In the genomic region with DNA sequence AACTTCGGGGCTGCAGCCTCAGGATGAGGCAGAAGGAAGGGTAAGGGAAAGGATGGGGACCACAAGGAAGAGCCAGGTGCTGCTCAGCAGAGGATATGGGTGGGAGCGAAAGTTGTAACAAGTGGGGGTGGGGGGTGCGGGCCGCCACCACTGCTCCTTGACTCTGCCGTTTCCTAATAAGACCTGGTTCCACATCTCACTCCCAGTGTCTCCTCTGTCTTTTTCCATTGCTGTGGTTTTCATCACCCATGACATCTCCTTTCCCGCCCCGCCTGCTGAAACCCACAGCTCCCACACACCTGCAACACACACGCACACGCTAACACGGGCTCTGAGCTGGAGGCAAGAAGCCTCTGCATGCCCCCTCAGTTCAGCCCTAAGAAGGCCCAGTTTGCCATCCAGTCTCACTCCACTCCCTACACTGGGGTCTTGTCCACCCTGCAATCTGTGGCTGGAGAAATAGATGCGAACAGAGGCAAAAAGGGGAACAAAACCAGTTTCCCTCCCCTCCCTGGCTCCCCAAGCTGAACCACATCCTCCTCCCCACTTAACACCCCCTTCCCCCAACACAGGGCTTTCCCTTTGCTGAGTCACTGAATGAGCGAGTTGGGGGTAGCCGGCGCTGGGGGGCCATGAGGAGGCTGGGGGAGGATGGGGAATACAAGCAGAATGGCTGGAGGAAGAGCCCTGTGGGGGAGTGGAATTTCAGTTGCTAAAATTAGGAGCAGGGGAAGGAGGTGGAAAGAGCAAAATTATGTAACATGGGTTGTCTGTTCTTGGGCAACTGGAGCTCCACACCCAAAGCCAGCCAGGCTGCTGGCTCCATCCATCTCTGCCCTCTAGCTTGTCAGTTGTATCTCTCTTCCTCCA, we compare ENCODE assay signal across 8 cellular contexts. TPM values are rescaled to one million over a fixed set of nuclear protein-coding genes. Genes with fewer than 3 reads are reported as not detected.
DNase-seq lines count a peak whose midpoint lies in the region; ATAC-seq and TF ChIP-seq lines count a peak whose summit lies in the region.

No MANE protein-coding gene starts in this region.

- H3K27me3 ChIP-seq in lower lobe of right lung (ENCODE audit: low read depth) (no peaks in the 10 kb centered on the region), subcutaneous abdominal adipose tissue (ENCODE audit: control insufficient read depth in 5 of 5, insufficient read depth in 4 of 5, low read length in 5 of 5) (no peaks in the 10 kb centered on the region)

- H3K27me3 Mint-ChIP-seq in activated naive CD8-positive, alpha-beta T cell treated with anti-CD3 and anti-CD28 coated beads, Interleukin-2, amount 10 ng/mL, durations not matched to agents 7 days and 5 days: peaks cover 21% of the 10 kb centered on the region

- TF ChIP-seq CTCF in GM13977 (IDR thresholded peaks at IDR 0.05; ENCODE audit: extremely low read depth, insufficient read depth, missing control alignments) (no peak), lower lobe of right lung (IDR thresholded peaks at IDR 0.05) (no peak)

- peaks cover 52% of the 10 kb centered on the region for H3K4me1 Mint-ChIP-seq in activated naive CD8-positive, alpha-beta T cell treated with anti-CD3 and anti-CD28 coated beads, Interleukin-2, amount 10 ng/mL, durations not matched to agents 7 days and 5 days

- intact Hi-C loops in lower lobe of right lung (cut with DNase I): no loop called here

- no peaks in the 10 kb centered on the region for H3K9me3 Mint-ChIP-seq in activated naive CD8-positive, alpha-beta T cell treated with anti-CD3 and anti-CD28 coated beads, Interleukin-2, amount 10 ng/mL, durations not matched to agents 7 days and 5 days

- in situ Hi-C loops in GM13977 (cut with MboI; ENCODE audit: low pct_unique_long_range_greater_than_20kb, low sequenced_read_pairs, unreplicated experiment): no loop called here

- ATAC-seq in activated naive CD8-positive, alpha-beta T cell treated with anti-CD3 and anti-CD28 coated beads, Interleukin-2, amount 10 ng/mL, durations not matched to agents 7 days and 5 days (ENCODE audit: low read depth): peak; percentile 48
- ATAC-seq in lower lobe of right lung (peak; percentile 79 to 84), GM19328 (IDR thresholded peaks at IDR 0.05; ENCODE audit: unreplicated experiment) (no peak), HG03135 (IDR thresholded peaks at IDR 0.05; ENCODE audit: unreplicated experiment) (no peak)

- H3K9me3 ChIP-seq in lower lobe of right lung: no peaks in the 10 kb centered on the region
- H3K9me3 ChIP-seq in subcutaneous abdominal adipose tissue (ENCODE audit: control insufficient read depth in 5 of 5, low read length in 5 of 5): no peaks in the 10 kb centered on the region

- H3K36me3 ChIP-seq in lower lobe of right lung: peaks cover 53% of the 10 kb centered on the region
- peaks cover 0 to 44% (median 26%) of the 10 kb centered on the region in 5 donors for H3K36me3 ChIP-seq in subcutaneous abdominal adipose tissue (ENCODE audit: control insufficient read depth in 5 of 5, insufficient read depth in 5 of 5, low read length in 5 of 5)

- DNase-seq in GM13977 (ENCODE audit: low spot score) (peak; percentile 74), SIG-M5 treated with dmso at 0.1 percent for 504 hours (lab: John Stamatoyannopoulos, UW; ENCODE audit: unreplicated experiment) (peak; percentile 100), lower lobe of right lung (peak; percentile 64), NCI-H345 treated with DMSO at 0.1 percent for 48 hours (lab: John Stamatoyannopoulos, UW; ENCODE audit: unreplicated experiment) (no peak)
- no peak for DNase-seq in activated naive CD8-positive, alpha-beta T cell treated with anti-CD3 and anti-CD28 coated beads, Interleukin-2, amount 10 ng/mL, durations not matched to agents 7 days and 5 days

- peak overlapping the region; percentile 70 for H3K27ac Mint-ChIP-seq in activated naive CD8-positive, alpha-beta T cell treated with anti-CD3 and anti-CD28 coated beads, Interleukin-2, amount 10 ng/mL, durations not matched to agents 7 days and 5 days

- POLR2A ChIA-PET in activated naive CD8-positive, alpha-beta T cell treated with anti-CD3 and anti-CD28 coated beads, Interleukin-2, amount 10 ng/mL, durations not matched to agents 7 days and 5 days (lab: Charles Lee): interaction anchor here (0.9 to 6.4 kb wide), 12 partner anchors 9 to 40 kb away, joined by 3 to 101 read pairs (median 6); partner anchors contain the start of genes DDX39B, LST1, LTA and LTB

- H3K4me1 ChIP-seq in lower lobe of right lung (peaks cover 47% of the 10 kb centered on the region), subcutaneous abdominal adipose tissue (ENCODE audit: control insufficient read depth in 5 of 5, insufficient read depth in 5 of 5, low read length in 5 of 5) (peaks cover 14 to 51% (median 39%) of the 10 kb centered on the region in 5 donors)

- H3K9ac ChIP-seq in subcutaneous abdominal adipose tissue (ENCODE audit: low read length in 5 of 5): peak overlapping the region in 3 of 5 donors; percentile 3 to 56 (median 43)

- peak overlapping the region; percentile 75 for H3K27ac ChIP-seq in lower lobe of right lung
- H3K27ac ChIP-seq in subcutaneous abdominal adipose tissue (ENCODE audit: low read depth, low read length): peak overlapping the region; percentile 89

- H3K4me3 Mint-ChIP-seq in activated naive CD8-positive, alpha-beta T cell treated with anti-CD3 and anti-CD28 coated beads, Interleukin-2, amount 10 ng/mL, durations not matched to agents 7 days and 5 days: peak overlapping the region; percentile 76

- H3K4me3 ChIP-seq in lower lobe of right lung: peak overlapping the region; percentile 15
- H3K4me3 ChIP-seq in subcutaneous abdominal adipose tissue (ENCODE audit: low read depth in 1 of 5, low read length in 5 of 5): peak overlapping the region in 2 of 5 donors; percentile 12 to 19

- H3K36me3 Mint-ChIP-seq in activated naive CD8-positive, alpha-beta T cell treated with anti-CD3 and anti-CD28 coated beads, Interleukin-2, amount 10 ng/mL, durations not matched to agents 7 days and 5 days: peaks cover 30% of the 10 kb centered on the region

RNA-seq across cellular contexts. Expression of gene NFKBIL1, which starts 11.5 kb away (rescaled TPM):
- total RNA-seq in activated naive CD8-positive, alpha-beta T cell treated with anti-CD3 and anti-CD28 coated beads, Interleukin-2, amount 10 ng/mL, durations not matched to agents 7 days and 5 days: 10 to 100 TPM; 15.4 to 17.6 TPM
- 17.8 TPM for total RNA-seq in lower lobe of right lung

RNA-seq across cellular contexts. Expression of gene ATP6V1G2, which starts 12.5 kb away (rescaled TPM):
- total RNA-seq in activated naive CD8-positive, alpha-beta T cell treated with anti-CD3 and anti-CD28 coated beads, Interleukin-2, amount 10 ng/mL, durations not matched to agents 7 days and 5 days: 1 to 10 TPM; 4.5 to 5.5 TPM
- total RNA-seq in lower lobe of right lung: 1.6 TPM

RNA-seq across cellular contexts. Expression of gene LTA, which starts 13.2 kb away (rescaled TPM):
- 10 to 100 TPM; 15.2 to 16.7 TPM for total RNA-seq in activated naive CD8-positive, alpha-beta T cell treated with anti-CD3 and anti-CD28 coated beads, Interleukin-2, amount 10 ng/mL, durations not matched to agents 7 days and 5 days
- total RNA-seq in lower lobe of right lung: not detected

RNA-seq across cellular contexts. Expression of gene TNF, which starts 16.5 kb away (rescaled TPM):
- total RNA-seq in activated naive CD8-positive, alpha-beta T cell treated with anti-CD3 and anti-CD28 coated beads, Interleukin-2, amount 10 ng/mL, durations not matched to agents 7 days and 5 days: 10 to 100 TPM; 18.5 to 18.6 TPM
- total RNA-seq in lower lobe of right lung: 4.5 TPM

RNA-seq across cellular contexts. Expression of gene DDX39B, which starts 17.1 kb away (rescaled TPM):
- 100 to 1,000 TPM; 531 to 555 TPM for total RNA-seq in activated naive CD8-positive, alpha-beta T cell treated with anti-CD3 and anti-CD28 coated beads, Interleukin-2, amount 10 ng/mL, durations not matched to agents 7 days and 5 days
- 265 TPM for total RNA-seq in lower lobe of right lung

Comparison
In these comparisons a context has a peak if more than half of its experiments do, and no peak if none do; other contexts are left out.
1. DNase-seq: peak in GM13977 (single experiment), SIG-M5 treated with dmso at 0.1 percent for 504 hours (single experiment) and lower lobe of right lung (single experiment); none in activated naive CD8-positive, alpha-beta T cell treated with anti-CD3 and anti-CD28 coated beads, Interleukin-2, amount 10 ng/mL, durations not matched to agents 7 days and 5 days (single experiment) and NCI-H345 treated with DMSO at 0.1 percent for 48 hours (single experiment).
2. ATAC-seq: peak in activated naive CD8-positive, alpha-beta T cell treated with anti-CD3 and anti-CD28 coated beads, Interleukin-2, amount 10 ng/mL, durations not matched to agents 7 days and 5 days (single experiment) and lower lobe of right lung (2 of 2); none in GM19328 (single experiment) and HG03135 (single experiment).
3. RNA of gene LTA, which starts 13.2 kb away (total RNA-seq): 15.2 to 16.7 TPM in activated naive CD8-positive, alpha-beta T cell treated with anti-CD3 and anti-CD28 coated beads, Interleukin-2, amount 10 ng/mL, durations not matched to agents 7 days and 5 days; not detected in lower lobe of right lung (single experiment); every median in the first group is over 10 times any median in the second.